1 cellular context compared by ENCODE assay signal in genomic region chr16:15819046-15819445, GRCh38.
TF ChIP-seq lines count a peak whose summit lies in the region.

No MANE protein-coding gene starts in this region.

TF ChIP-seq in HepG2, 621 proteins besides CTCF, POLR2A, EP300 and RAD21 (continued from another document):
- TF ChIP-seq ZBTB49 (CRISPR knock-in tag; IDR thresholded peaks at IDR 0.05; ENCODE audit: borderline replicate concordance) (no peak), MAFF (IDR thresholded peaks at IDR 0.05; ENCODE audit: low read depth, low read length) (peak; percentile 97)
- TF ChIP-seq, protein P1, sequence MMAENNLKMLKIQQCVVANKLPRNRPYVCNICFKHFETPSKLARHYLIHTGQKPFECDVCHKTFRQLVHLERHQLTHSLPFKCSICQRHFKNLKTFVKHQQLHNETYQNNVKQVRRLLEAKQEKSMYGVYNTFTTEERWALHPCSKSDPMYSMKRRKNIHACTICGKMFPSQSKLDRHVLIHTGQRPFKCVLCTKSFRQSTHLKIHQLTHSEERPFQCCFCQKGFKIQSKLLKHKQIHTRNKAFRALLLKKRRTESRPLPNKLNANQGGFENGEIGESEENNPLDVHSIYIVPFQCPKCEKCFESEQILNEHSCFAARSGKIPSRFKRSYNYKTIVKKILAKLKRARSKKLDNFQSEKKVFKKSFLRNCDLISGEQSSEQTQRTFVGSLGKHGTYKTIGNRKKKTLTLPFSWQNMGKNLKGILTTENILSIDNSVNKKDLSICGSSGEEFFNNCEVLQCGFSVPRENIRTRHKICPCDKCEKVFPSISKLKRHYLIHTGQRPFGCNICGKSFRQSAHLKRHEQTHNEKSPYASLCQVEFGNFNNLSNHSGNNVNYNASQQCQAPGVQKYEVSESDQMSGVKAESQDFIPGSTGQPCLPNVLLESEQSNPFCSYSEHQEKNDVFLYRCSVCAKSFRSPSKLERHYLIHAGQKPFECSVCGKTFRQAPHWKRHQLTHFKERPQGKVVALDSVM (CRISPR knock-in tag; IDR thresholded peaks at IDR 0.05): peak; percentile 37; the same call in 1 of the 2 replicates
TF ChIP-seq in HepG2: peak in this region for 3.
